Comparison of ENCODE assay signal across 1 cellular context in the genomic region with DNA sequence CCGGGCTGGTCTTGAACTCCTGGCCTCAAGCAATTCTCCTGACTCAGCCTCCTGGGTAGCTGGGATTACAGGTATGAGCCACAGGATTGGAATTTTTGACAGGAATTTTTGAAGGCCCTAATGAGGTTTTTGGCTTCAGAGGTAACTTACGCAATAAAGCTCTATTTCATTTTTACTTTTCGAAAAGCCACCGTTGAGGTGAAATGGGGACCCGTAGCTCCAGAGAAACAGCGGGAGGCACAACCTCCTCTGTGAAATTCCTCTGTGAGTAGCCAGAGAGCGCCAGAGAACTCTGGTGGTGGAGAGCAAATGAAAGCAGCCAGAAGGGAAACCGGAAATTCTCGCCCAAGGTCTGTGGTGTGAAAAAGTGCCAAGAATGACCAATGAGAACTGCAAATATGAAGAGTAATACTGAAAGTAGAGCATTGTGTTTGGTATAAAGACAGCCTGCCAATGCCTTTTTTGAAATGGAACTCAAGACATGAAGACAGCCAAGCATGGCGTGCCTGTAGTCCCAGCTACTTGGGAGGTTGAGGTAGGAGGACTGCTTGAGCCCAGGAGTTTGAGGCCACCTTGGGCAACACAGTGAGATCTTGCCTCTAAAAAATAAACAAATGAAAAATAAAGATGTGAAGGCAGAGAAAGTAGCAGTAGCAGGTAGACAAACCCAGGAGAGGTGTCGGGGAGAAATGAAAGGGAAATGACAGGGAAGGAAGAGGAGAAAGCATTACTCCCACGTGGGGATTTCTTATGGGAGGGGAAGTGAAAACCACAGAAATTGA.
TF ChIP-seq lines count a peak whose summit lies in the region.

No MANE protein-coding gene starts in this region.

TF ChIP-seq in K562, 482 proteins besides CTCF, POLR2A, EP300 and RAD21 (continued from another document and continues in another):
- TF ChIP-seq, protein P1, sequence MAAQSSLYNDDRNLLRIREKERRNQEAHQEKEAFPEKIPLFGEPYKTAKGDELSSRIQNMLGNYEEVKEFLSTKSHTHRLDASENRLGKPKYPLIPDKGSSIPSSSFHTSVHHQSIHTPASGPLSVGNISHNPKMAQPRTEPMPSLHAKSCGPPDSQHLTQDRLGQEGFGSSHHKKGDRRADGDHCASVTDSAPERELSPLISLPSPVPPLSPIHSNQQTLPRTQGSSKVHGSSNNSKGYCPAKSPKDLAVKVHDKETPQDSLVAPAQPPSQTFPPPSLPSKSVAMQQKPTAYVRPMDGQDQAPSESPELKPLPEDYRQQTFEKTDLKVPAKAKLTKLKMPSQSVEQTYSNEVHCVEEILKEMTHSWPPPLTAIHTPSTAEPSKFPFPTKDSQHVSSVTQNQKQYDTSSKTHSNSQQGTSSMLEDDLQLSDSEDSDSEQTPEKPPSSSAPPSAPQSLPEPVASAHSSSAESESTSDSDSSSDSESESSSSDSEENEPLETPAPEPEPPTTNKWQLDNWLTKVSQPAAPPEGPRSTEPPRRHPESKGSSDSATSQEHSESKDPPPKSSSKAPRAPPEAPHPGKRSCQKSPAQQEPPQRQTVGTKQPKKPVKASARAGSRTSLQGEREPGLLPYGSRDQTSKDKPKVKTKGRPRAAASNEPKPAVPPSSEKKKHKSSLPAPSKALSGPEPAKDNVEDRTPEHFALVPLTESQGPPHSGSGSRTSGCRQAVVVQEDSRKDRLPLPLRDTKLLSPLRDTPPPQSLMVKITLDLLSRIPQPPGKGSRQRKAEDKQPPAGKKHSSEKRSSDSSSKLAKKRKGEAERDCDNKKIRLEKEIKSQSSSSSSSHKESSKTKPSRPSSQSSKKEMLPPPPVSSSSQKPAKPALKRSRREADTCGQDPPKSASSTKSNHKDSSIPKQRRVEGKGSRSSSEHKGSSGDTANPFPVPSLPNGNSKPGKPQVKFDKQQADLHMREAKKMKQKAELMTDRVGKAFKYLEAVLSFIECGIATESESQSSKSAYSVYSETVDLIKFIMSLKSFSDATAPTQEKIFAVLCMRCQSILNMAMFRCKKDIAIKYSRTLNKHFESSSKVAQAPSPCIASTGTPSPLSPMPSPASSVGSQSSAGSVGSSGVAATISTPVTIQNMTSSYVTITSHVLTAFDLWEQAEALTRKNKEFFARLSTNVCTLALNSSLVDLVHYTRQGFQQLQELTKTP (IDR thresholded peaks at IDR 0.05; ENCODE audit: low read depth in 1 of 2, partially characterized antibody in 2 of 2) = no peak
- TF ChIP-seq, protein P2, sequence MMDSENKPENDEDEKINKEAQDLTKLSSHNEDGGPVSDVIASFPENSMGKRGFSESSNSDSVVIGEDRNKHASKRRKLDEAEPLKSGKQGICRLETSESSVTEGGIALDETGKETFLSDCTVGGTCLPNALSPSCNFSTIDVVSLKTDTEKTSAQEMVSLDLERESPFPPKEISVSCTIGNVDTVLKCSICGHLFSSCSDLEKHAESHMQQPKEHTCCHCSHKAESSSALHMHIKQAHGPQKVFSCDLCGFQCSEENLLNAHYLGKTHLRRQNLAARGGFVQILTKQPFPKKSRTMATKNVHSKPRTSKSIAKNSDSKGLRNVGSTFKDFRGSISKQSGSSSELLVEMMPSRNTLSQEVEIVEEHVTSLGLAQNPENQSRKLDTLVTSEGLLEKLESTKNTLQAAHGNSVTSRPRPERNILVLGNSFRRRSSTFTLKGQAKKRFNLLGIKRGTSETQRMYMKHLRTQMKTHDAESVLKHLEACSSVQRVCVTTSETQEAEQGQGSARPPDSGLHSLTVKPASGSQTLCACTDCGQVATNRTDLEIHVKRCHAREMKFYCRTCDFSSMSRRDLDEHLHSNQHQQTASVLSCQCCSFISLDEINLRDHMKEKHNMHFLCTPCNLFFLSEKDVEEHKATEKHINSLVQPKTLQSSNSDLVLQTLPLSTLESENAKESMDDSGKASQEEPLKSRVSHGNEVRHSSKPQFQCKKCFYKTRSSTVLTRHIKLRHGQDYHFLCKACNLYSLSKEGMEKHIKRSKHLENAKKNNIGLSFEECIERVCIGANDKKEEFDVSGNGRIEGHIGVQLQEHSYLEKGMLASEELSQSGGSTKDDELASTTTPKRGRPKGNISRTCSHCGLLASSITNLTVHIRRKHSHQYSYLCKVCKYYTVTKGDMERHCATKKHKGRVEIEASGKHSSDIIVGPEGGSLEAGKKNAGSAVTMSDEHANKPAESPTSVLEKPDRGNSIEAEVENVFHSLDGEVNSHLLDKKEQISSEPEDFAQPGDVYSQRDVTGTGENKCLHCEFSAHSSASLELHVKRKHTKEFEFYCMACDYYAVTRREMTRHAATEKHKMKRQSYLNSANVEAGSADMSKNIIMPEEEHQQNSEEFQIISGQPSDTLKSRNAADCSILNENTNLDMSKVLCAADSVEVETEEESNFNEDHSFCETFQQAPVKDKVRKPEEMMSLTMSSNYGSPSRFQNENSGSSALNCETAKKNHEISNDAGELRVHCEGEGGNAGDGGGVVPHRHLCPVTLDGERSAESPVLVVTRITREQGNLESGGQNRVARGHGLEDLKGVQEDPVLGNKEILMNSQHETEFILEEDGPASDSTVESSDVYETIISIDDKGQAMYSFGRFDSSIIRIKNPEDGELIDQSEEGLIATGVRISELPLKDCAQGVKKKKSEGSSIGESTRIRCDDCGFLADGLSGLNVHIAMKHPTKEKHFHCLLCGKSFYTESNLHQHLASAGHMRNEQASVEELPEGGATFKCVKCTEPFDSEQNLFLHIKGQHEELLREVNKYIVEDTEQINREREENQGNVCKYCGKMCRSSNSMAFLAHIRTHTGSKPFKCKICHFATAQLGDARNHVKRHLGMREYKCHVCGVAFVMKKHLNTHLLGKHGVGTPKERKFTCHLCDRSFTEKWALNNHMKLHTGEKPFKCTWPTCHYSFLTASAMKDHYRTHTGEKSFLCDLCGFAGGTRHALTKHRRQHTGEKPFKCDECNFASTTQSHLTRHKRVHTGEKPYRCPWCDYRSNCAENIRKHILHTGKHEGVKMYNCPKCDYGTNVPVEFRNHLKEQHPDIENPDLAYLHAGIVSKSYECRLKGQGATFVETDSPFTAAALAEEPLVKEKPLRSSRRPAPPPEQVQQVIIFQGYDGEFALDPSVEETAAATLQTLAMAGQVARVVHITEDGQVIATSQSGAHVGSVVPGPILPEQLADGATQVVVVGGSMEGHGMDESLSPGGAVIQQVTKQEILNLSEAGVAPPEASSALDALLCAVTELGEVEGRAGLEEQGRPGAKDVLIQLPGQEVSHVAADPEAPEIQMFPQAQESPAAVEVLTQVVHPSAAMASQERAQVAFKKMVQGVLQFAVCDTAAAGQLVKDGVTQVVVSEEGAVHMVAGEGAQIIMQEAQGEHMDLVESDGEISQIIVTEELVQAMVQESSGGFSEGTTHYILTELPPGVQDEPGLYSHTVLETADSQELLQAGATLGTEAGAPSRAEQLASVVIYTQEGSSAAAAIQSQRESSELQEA (IDR thresholded peaks at IDR 0.05; ENCODE audit: low read depth) = peak; percentile 82
- TF ChIP-seq TBL1XR1 (IDR thresholded peaks at IDR 0.05; ENCODE audit: low read length in 2 of 2) = peak in 1 of 2 experiments; percentile 33; a peak in 1 of 4 replicates
- TF ChIP-seq DPF2 (IDR thresholded peaks at IDR 0.05) = 0 out of 2 replicates have a peak, but pooled peaks have one; percentile 51
- TF ChIP-seq ESRRA (IDR thresholded peaks at IDR 0.05; ENCODE audit: borderline replicate concordance, low read depth) = no peak
- no peak for TF ChIP-seq NFXL1 (CRISPR knock-in tag; IDR thresholded peaks at IDR 0.05)
- 0 out of 2 replicates have a peak, but pooled peaks have one; percentile 20 for TF ChIP-seq SMARCC2 (IDR thresholded peaks at IDR 0.05; ENCODE audit: low read depth)
- TF ChIP-seq EWSR1 (IDR thresholded peaks at IDR 0.05; ENCODE audit: borderline replicate concordance, low read depth, partially characterized antibody) = no peak
- 0 out of 2 replicates have a peak, but pooled peaks have one; percentile 26 for TF ChIP-seq HDGF (IDR thresholded peaks at IDR 0.05)
- TF ChIP-seq SP2 (IDR thresholded peaks at IDR 0.05; ENCODE audit: extremely low read depth, low read depth, low read length, poor library complexity, severe bottlenecking) = no peak
- TF ChIP-seq, protein P3, sequence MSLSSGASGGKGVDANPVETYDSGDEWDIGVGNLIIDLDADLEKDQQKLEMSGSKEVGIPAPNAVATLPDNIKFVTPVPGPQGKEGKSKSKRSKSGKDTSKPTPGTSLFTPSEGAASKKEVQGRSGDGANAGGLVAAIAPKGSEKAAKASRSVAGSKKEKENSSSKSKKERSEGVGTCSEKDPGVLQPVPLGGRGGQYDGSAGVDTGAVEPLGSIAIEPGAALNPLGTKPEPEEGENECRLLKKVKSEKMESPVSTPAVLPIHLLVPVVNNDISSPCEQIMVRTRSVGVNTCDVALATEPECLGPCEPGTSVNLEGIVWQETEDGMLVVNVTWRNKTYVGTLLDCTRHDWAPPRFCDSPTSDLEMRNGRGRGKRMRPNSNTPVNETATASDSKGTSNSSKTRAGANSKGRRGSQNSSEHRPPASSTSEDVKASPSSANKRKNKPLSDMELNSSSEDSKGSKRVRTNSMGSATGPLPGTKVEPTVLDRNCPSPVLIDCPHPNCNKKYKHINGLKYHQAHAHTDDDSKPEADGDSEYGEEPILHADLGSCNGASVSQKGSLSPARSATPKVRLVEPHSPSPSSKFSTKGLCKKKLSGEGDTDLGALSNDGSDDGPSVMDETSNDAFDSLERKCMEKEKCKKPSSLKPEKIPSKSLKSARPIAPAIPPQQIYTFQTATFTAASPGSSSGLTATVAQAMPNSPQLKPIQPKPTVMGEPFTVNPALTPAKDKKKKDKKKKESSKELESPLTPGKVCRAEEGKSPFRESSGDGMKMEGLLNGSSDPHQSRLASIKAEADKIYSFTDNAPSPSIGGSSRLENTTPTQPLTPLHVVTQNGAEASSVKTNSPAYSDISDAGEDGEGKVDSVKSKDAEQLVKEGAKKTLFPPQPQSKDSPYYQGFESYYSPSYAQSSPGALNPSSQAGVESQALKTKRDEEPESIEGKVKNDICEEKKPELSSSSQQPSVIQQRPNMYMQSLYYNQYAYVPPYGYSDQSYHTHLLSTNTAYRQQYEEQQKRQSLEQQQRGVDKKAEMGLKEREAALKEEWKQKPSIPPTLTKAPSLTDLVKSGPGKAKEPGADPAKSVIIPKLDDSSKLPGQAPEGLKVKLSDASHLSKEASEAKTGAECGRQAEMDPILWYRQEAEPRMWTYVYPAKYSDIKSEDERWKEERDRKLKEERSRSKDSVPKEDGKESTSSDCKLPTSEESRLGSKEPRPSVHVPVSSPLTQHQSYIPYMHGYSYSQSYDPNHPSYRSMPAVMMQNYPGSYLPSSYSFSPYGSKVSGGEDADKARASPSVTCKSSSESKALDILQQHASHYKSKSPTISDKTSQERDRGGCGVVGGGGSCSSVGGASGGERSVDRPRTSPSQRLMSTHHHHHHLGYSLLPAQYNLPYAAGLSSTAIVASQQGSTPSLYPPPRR (CRISPR knock-in tag; IDR thresholded peaks at IDR 0.05; ENCODE audit: borderline replicate concordance) = no peak
- TF ChIP-seq ZNF217 (CRISPR knock-in tag; IDR thresholded peaks at IDR 0.05) = no peak
- TF ChIP-seq ZNF12 (CRISPR knock-in tag; IDR thresholded peaks at IDR 0.05) = no peak
- no peak for TF ChIP-seq HNRNPH1 (optimal IDR thresholded peaks at IDR 0.05; ENCODE audit: low read depth, low read length)
- TF ChIP-seq, protein P4, sequence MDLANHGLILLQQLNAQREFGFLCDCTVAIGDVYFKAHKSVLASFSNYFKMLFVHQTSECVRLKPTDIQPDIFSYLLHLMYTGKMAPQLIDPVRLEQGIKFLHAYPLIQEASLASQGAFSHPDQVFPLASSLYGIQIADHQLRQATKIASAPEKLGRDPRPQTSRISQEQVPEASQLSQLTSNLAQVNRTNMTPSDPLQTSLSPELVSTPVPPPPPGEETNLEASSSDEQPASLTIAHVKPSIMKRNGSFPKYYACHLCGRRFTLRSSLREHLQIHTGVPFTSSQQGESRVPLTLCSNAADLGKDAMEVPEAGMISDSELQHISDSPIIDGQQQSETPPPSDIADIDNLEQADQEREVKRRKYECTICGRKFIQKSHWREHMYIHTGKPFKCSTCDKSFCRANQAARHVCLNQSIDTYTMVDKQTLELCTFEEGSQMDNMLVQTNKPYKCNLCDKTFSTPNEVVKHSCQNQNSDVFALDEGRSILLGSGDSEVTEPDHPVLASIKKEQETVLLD (IDR thresholded peaks at IDR 0.05) = 0 out of 2 replicates have a peak, but pooled peaks have one; percentile 32
- TF ChIP-seq SETDB1 (IDR thresholded peaks at IDR 0.05; ENCODE audit: low read length) = no peak
- TF ChIP-seq, protein P5, sequence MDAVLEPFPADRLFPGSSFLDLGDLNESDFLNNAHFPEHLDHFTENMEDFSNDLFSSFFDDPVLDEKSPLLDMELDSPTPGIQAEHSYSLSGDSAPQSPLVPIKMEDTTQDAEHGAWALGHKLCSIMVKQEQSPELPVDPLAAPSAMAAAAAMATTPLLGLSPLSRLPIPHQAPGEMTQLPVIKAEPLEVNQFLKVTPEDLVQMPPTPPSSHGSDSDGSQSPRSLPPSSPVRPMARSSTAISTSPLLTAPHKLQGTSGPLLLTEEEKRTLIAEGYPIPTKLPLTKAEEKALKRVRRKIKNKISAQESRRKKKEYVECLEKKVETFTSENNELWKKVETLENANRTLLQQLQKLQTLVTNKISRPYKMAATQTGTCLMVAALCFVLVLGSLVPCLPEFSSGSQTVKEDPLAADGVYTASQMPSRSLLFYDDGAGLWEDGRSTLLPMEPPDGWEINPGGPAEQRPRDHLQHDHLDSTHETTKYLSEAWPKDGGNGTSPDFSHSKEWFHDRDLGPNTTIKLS (IDR thresholded peaks at IDR 0.05; ENCODE audit: borderline replicate concordance, low read depth) = no peak
- TF ChIP-seq SUPT5H (IDR thresholded peaks at IDR 0.05) = no peak
- no peak for TF ChIP-seq NR4A1 (CRISPR knock-in tag; IDR thresholded peaks at IDR 0.05)
- 0 out of 2 replicates have a peak, but pooled peaks have one; percentile 52 for TF ChIP-seq NR4A1 (tag; IDR thresholded peaks at IDR 0.05)
- TF ChIP-seq, protein P6, sequence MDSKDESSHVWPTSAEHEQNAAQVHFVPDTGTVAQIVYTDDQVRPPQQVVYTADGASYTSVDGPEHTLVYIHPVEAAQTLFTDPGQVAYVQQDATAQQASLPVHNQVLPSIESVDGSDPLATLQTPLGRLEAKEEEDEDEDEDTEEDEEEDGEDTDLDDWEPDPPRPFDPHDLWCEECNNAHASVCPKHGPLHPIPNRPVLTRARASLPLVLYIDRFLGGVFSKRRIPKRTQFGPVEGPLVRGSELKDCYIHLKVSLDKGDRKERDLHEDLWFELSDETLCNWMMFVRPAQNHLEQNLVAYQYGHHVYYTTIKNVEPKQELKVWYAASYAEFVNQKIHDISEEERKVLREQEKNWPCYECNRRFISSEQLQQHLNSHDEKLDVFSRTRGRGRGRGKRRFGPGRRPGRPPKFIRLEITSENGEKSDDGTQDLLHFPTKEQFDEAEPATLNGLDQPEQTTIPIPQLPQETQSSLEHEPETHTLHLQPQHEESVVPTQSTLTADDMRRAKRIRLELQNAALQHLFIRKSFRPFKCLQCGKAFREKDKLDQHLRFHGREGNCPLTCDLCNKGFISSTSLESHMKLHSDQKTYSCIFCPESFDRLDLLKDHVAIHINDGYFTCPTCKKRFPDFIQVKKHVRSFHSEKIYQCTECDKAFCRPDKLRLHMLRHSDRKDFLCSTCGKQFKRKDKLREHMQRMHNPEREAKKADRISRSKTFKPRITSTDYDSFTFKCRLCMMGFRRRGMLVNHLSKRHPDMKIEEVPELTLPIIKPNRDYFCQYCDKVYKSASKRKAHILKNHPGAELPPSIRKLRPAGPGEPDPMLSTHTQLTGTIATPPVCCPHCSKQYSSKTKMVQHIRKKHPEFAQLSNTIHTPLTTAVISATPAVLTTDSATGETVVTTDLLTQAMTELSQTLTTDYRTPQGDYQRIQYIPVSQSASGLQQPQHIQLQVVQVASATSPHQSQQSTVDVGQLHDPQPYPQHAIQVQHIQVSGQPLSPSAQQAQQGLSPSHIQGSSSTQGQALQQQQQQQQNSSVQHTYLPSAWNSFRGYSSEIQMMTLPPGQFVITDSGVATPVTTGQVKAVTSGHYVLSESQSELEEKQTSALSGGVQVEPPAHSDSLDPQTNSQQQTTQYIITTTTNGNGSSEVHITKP (IDR thresholded peaks at IDR 0.05; ENCODE audit: partially characterized antibody) = no peak
- TF ChIP-seq CREB1 (IDR thresholded peaks at IDR 0.05) = no peak
- no peak for TF ChIP-seq CREB1 (CRISPR knock-in tag; IDR thresholded peaks at IDR 0.05)
- TF ChIP-seq CHD2 (IDR thresholded peaks at IDR 0.05; ENCODE audit: low read depth, low read length) = no peak
- no peak for TF ChIP-seq ZNF766 (CRISPR knock-in tag; conservative IDR thresholded peaks at IDR 0.05)
- TF ChIP-seq ZNF224 (CRISPR knock-in tag; IDR thresholded peaks at IDR 0.05) = no peak
- TF ChIP-seq BACH1 (tag; IDR thresholded peaks at IDR 0.05) = peak; percentile 58
